Comparison of ENCODE assay signal across 17 cellular contexts in the genomic region with DNA sequence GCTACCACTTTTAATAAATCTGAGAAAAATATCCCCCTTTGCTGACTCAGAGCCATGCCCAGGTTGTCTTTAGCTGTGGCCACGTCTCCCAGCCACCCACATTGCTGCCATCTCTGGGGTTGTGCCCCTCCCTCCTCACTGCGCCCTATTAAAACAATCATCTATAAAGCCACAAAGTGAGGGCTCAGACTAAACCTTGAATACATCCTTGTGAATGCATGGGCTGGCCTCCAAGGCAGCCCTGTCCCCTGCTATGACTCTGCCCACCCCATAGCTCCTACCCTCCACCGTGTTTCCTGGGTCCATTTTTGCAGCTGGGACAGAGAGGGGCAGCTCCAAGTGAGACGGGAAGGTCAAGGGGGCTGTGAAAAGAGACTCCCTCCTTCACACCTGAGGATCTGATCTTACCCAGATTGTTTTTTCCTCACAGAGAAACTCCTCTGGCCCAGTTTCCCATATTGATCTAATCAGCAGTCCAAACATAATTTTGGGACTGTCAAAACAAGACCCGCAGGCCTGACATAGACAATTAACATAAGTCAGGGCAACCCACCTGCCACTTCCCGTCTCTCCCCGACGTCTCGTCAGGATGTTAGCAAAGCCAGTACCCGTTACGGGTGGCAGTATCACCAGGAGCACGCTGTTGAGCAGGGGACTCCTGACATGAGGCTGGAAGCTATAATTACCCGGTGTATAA.
DNase-seq lines count a peak whose midpoint lies in the region; ATAC-seq and TF ChIP-seq lines count a peak whose summit lies in the region.
"Had no signal": no experiment of that assay in that cellular context is flagged by ENCODE, and none has a peak within 500 bp of the region (broad histone marks: within the 10 kb centered on the region; RNA-seq: fewer than 3 reads in every experiment).

No MANE protein-coding gene starts in this region.

- WGBS in spleen, 5 donors: 74 to 83% (median 79%) methylated on average over 13 of the region's 13 CpGs

- H3K4me1 ChIP-seq in endocrine pancreas (ENCODE audit: control insufficient read depth, insufficient read depth, low read length) (peaks cover 4% of the 10 kb centered on the region), mucosa of descending colon (ENCODE audit: low read depth) (peaks cover 5% of the 10 kb centered on the region), spleen (peaks cover 0 to 28% (median 10%) of the 10 kb centered on the region in 6 donors)

- ATAC-seq in Right ventricle myocardium inferior: no peak
- ATAC-seq in mucosa of descending colon: no peak
- no peak for ATAC-seq in HG03460 (IDR thresholded peaks at IDR 0.05; ENCODE audit: unreplicated experiment)
- ATAC-seq: activated CD4-positive, alpha-beta T cell treated with anti-CD3 and anti-CD28 coated beads for 36 hours; activated CD8-positive, alpha-beta memory T cell treated with anti-CD3 and anti-CD28 coated beads, Interleukin-2, amount 10 ng/mL, durations not matched to agents 7 days and 5 days; activated naive CD8-positive, alpha-beta T cell treated with anti-CD3 and anti-CD28 coated beads, Interleukin-2, amount 50 U/mL, for 24 hours; stimulated activated naive CD8-positive, alpha-beta T cell treated with anti-CD3 and anti-CD28 coated beads, Interleukin-15, amount 100 ng/mL, for 72 hours had no signal

- no peak for TF ChIP-seq POLR2A in spleen (IDR thresholded peaks at IDR 0.05)

- H3K36me3 ChIP-seq in endocrine pancreas (ENCODE audit: control insufficient read depth, insufficient read depth, low read length): no peaks in the 10 kb centered on the region
- no peaks in the 10 kb centered on the region for H3K36me3 ChIP-seq in mucosa of descending colon (ENCODE audit: low read depth)
- H3K36me3 ChIP-seq in spleen: no peaks in the 10 kb centered on the region
- H3K36me3 ChIP-seq: brain microvascular endothelial cell had no signal

- H3K27ac ChIP-seq in spleen: no peak overlapping the region
- H3K27ac ChIP-seq: brain microvascular endothelial cell, C4-2B had no signal

- DNase-seq in cardiac septum (ENCODE audit: low spot score) (peak; percentile 39), Right ventricle myocardium inferior (ENCODE audit: missing footprints) (no peak), mucosa of descending colon (peak in 2 of 3 donors; percentile 17 to 42), activated gamma-delta T cell (lab: John Stamatoyannopoulos, UW) (no peak), spleen (no peak), iPS-NIHi11 (ENCODE audit: low spot score) (no peak)
- DNase-seq: activated CD4-positive, alpha-beta T cell treated with anti-CD3 and anti-CD28 coated beads for 36 hours; activated CD8-positive, alpha-beta memory T cell treated with anti-CD3 and anti-CD28 coated beads, Interleukin-2, amount 10 ng/mL, durations not matched to agents 7 days and 5 days; activated naive CD8-positive, alpha-beta T cell treated with anti-CD3 and anti-CD28 coated beads, Interleukin-2, amount 50 U/mL, for 24 hours; brain microvascular endothelial cell; dermis blood vessel endothelial cell; H7; right cardiac atrium; stimulated activated naive CD8-positive, alpha-beta T cell treated with anti-CD3 and anti-CD28 coated beads, Interleukin-15, amount 100 ng/mL, for 72 hours had no signal

- no peak overlapping the region for H3K4me3 ChIP-seq in endocrine pancreas (ENCODE audit: control insufficient read depth, insufficient read depth, low read length)
- H3K4me3 ChIP-seq in mucosa of descending colon: no peak overlapping the region
- no peak overlapping the region for H3K4me3 ChIP-seq in spleen

- TF ChIP-seq CTCF in mucosa of descending colon (IDR thresholded peaks at IDR 0.05): no peak
- TF ChIP-seq CTCF in spleen (IDR thresholded peaks at IDR 0.05 in 8 of 11, conservative IDR thresholded peaks at IDR 0.05 in 3 of 11): no peak

- intact Hi-C loops in cardiac septum (cut with DNase I) (no loop called here), Right ventricle myocardium inferior (cut with DNase I) (no loop called here), mucosa of descending colon (cut with DNase I, micrococcal nuclease) (no loop called here), spleen (cut with DNase I; ENCODE audit: low total_unique reads) (no loop called here)

- peak overlapping the region; percentile 79 for H3K9ac ChIP-seq in endocrine pancreas (ENCODE audit: control insufficient read depth, insufficient read depth, low read length)

- H3K9me3 ChIP-seq in endocrine pancreas (ENCODE audit: control insufficient read depth, low read length) (no peaks in the 10 kb centered on the region), mucosa of descending colon (no peaks in the 10 kb centered on the region), spleen (no peaks in the 10 kb centered on the region)

- H3K27me3 ChIP-seq in endocrine pancreas (ENCODE audit: control insufficient read depth, insufficient read depth, low read length) (no peaks in the 10 kb centered on the region), spleen (replicated peaks in 1 of 7) (no peaks in the 10 kb centered on the region)
- H3K27me3 ChIP-seq: brain microvascular endothelial cell had no signal

Comparison
In these comparisons a context has a peak if more than half of its experiments do, and no peak if none do; other contexts are left out.
1. DNase-seq: peak in cardiac septum (single experiment) and mucosa of descending colon (2 of 3); none in Right ventricle myocardium inferior (single experiment), activated gamma-delta T cell (single experiment), spleen (single experiment) and iPS-NIHi11 (single experiment).